ENCODE assay signal across 8 cellular contexts in genomic region chr2:113198790-113199612, GRCh38. TPM values are rescaled to one million over a fixed set of nuclear protein-coding genes. Genes with fewer than 3 reads are reported as not detected.
DNase-seq lines count a peak whose midpoint lies in the region; ATAC-seq lines count a peak whose summit lies in the region.

No MANE protein-coding gene starts in this region.

- no peaks in the 10 kb centered on the region for H3K9me3 ChIP-seq in SJCRH30 (replicated peaks)

- DNase-seq in Ammon's horn (ENCODE audit: low spot score) (peak; percentile 85), HS-27A (ENCODE audit: low read depth) (peak; percentile 51), SJCRH30 (peak; percentile 90 to 91), germinal center (ENCODE audit: low spot score) (peak; percentile 84), nucleus accumbens (lab: John Stamatoyannopoulos, UW) (peak in 54 of 56 donors; percentile 14 to 90 (median 62)), superior temporal gyrus (ENCODE audit: extremely low spot score) (peak; percentile 81)
- peak; percentile 88 for DNase-seq in activated naive CD4-positive, alpha-beta T cell treated with anti-CD3 and anti-CD28 coated beads, Interleukin-2, amount 50 U/mL, for 16 hours

- H3K4me1 ChIP-seq in SJCRH30 = peaks cover 5% of the 10 kb centered on the region; the same call in 1 of the 2 replicates

- ATAC-seq in GM19372 (IDR thresholded peaks at IDR 0.05; ENCODE audit: low read depth, unreplicated experiment) = peak; percentile 68

- H3K36me3 ChIP-seq in SJCRH30 = no peaks in the 10 kb centered on the region

- peak overlapping the region; percentile 53 for H3K27ac ChIP-seq in SJCRH30

- no peaks in the 10 kb centered on the region for H3K27me3 ChIP-seq in SJCRH30

- peak overlapping the region; percentile 65 for H3K4me3 ChIP-seq in SJCRH30

RNA-seq across cellular contexts. Expression of gene PSD4, which starts 25.2 kb away (rescaled TPM):
- 1.5 and 2.1 TPM in 2 replicates for total RNA-seq in SJCRH30 (2014; rRNA removed; shearing (Covaris generic))

Comparison
In these comparisons a context has a peak if more than half of its experiments do, and no peak if none do; other contexts are left out.
1. Peak in every context shown above with its lines: DNase-seq, ATAC-seq, H3K4me3 ChIP-seq and H3K27ac ChIP-seq.